Comparison of ENCODE assay signal across 14 cellular contexts in genomic region chr2:18924905-18925691, GRCh38.
A peak's percentile ranks its signal among the peaks of the same experiment; 100 is the strongest.
DNase-seq lines count a peak whose midpoint lies in the region; ATAC-seq and TF ChIP-seq lines count a peak whose summit lies in the region.
"Had no signal": no experiment of that assay in that cellular context is flagged by ENCODE, and none has a peak within 500 bp of the region (broad histone marks: within the 10 kb centered on the region; RNA-seq: fewer than 3 reads in every experiment).

No MANE protein-coding gene starts in this region.

- intact Hi-C loops in psoas muscle (cut with DNase I) = no loop called here

- no peak overlapping the region for H3K4me3 ChIP-seq in RWPE2 (ENCODE audit: severe bottlenecking)
- H3K4me3 ChIP-seq in fibroblast of mammary gland (ENCODE audit: control insufficient read depth, low read depth, low read length) = no peak overlapping the region
- H3K4me3 ChIP-seq in psoas muscle = no peak overlapping the region
- H3K4me3 ChIP-seq: neural progenitor cell, spleen, suprapubic skin had no signal

- peaks cover 8 to 16% of the 10 kb centered on the region in 2 donors for H3K36me3 Mint-ChIP-seq in activated naive CD4-positive, alpha-beta T cell treated with anti-CD3 and anti-CD28 coated beads, Interleukin-2, amount 50 U/mL, for 72 hours
- H3K36me3 Mint-ChIP-seq: neural progenitor cell had no signal

- DNase-seq in EL = peak; percentile 90
- no peak for DNase-seq in RWPE2 (ENCODE audit: low spot score)
- peak; percentile 63 for DNase-seq in fibroblast of mammary gland (ENCODE audit: low read depth)
- no peak for DNase-seq in psoas muscle
- DNase-seq in activated naive CD4-positive, alpha-beta T cell treated with anti-CD3 and anti-CD28 coated beads, Interleukin-2, amount 50 U/mL, for 72 hours (ENCODE audit: low spot score in 2 of 2) = no peak
- DNase-seq in activated CD4-positive, alpha-beta T cell treated with anti-CD3 and anti-CD28 coated beads, Interleukin-2, amount 50 U/mL, for 1 hour = no peak
- no peak for DNase-seq in midbrain (lab: John Stamatoyannopoulos, UW)
- DNase-seq in Ammon's horn (ENCODE audit: low spot score) = no peak
- DNase-seq: activated T-cell treated with anti-CD3 and anti-CD28 coated beads, Interleukin-2, amount 50 U/mL, for 24 hours; Calu3; spleen had no signal

- peaks cover 4% of the 10 kb centered on the region in 2 donors for H3K9me3 Mint-ChIP-seq in activated naive CD4-positive, alpha-beta T cell treated with anti-CD3 and anti-CD28 coated beads, Interleukin-2, amount 50 U/mL, for 72 hours

- peaks cover 6% of the 10 kb centered on the region for H3K4me1 ChIP-seq in RWPE2 (ENCODE audit: insufficient read depth, poor library complexity, severe bottlenecking)
- H3K4me1 ChIP-seq in psoas muscle = peaks cover 13% of the 10 kb centered on the region
- H3K4me1 ChIP-seq: neural progenitor cell, suprapubic skin had no signal

- H3K27ac ChIP-seq in RWPE2 (ENCODE audit: poor library complexity, severe bottlenecking) = no peak overlapping the region
- no peak overlapping the region for H3K27ac ChIP-seq in psoas muscle
- H3K27ac ChIP-seq: neural progenitor cell, spleen, suprapubic skin had no signal

- H3K36me3 ChIP-seq in RWPE2 (ENCODE audit: low read depth) (no peaks in the 10 kb centered on the region), psoas muscle (ENCODE audit: insufficient read depth in 1 of 2, low read depth in 1 of 2) (no peaks in the 10 kb centered on the region)
- H3K36me3 ChIP-seq: neural progenitor cell, spleen, suprapubic skin had no signal

- no peak overlapping the region for H3K27ac Mint-ChIP-seq in activated naive CD4-positive, alpha-beta T cell treated with anti-CD3 and anti-CD28 coated beads, Interleukin-2, amount 50 U/mL, for 72 hours
- H3K27ac Mint-ChIP-seq: activated T-cell treated with anti-CD3 and anti-CD28 coated beads, Interleukin-2, amount 50 U/mL, for 24 hours; neural progenitor cell had no signal

- peak; percentile 52; the same call in 1 of the 3 replicates for ATAC-seq in RWPE2 (ENCODE audit: low read depth)
- ATAC-seq in psoas muscle = peak in 3 of 4 donors; percentile 61 to 70 (median 66)
- ATAC-seq in activated naive CD4-positive, alpha-beta T cell treated with anti-CD3 and anti-CD28 coated beads, Interleukin-2, amount 50 U/mL, for 72 hours = no peak
- ATAC-seq: left lobe of liver had no signal

- H3K27me3 ChIP-seq in RWPE2 (ENCODE audit: insufficient read depth, poor library complexity, severe bottlenecking) (no peaks in the 10 kb centered on the region), psoas muscle (ENCODE audit: insufficient read depth in 3 of 3, low read length in 2 of 3) (no peaks in the 10 kb centered on the region)
- H3K27me3 ChIP-seq: neural progenitor cell, spleen, suprapubic skin had no signal

- H3K9me3 ChIP-seq in RWPE2 (ENCODE audit: severe bottlenecking) (no peaks in the 10 kb centered on the region), psoas muscle (no peaks in the 10 kb centered on the region)
- H3K9me3 ChIP-seq: suprapubic skin had no signal

- WGBS in psoas muscle, 3 donors = 28 to 43% (median 34%) methylated on average over 3 of the region's 3 CpGs

- TF ChIP-seq CTCF in RWPE2 (IDR thresholded peaks at IDR 0.05; ENCODE audit: poor library complexity, severe bottlenecking) (no peak), fibroblast of mammary gland (conservative IDR thresholded peaks at IDR 0.05; ENCODE audit: control insufficient read depth, insufficient read depth, low read depth, low read length) (no peak), psoas muscle (IDR thresholded peaks at IDR 0.05) (no peak)

Comparison
In these comparisons a context has a peak if more than half of its experiments do, and no peak if none do; other contexts are left out.
1. DNase-seq: peak in EL (single experiment) and fibroblast of mammary gland (single experiment); none in RWPE2 (single experiment), psoas muscle (0 of 2), activated naive CD4-positive, alpha-beta T cell treated with anti-CD3 and anti-CD28 coated beads, Interleukin-2, amount 50 U/mL, for 72 hours (0 of 2), activated CD4-positive, alpha-beta T cell treated with anti-CD3 and anti-CD28 coated beads, Interleukin-2, amount 50 U/mL, for 1 hour (single experiment), midbrain (single experiment) and Ammon's horn (single experiment).
2. ATAC-seq: peak in RWPE2 (single experiment) and psoas muscle (3 of 4); none in activated naive CD4-positive, alpha-beta T cell treated with anti-CD3 and anti-CD28 coated beads, Interleukin-2, amount 50 U/mL, for 72 hours (0 of 2).